ENCODE assay signal across 25 cellular contexts in genomic region chr9:119333507-119334229, GRCh38. TPM values are rescaled to one million over a fixed set of nuclear protein-coding genes. Genes with fewer than 3 reads are reported as not detected.
"Had no signal": no experiment of that assay in that cellular context is flagged by ENCODE, and none has a peak within 500 bp of the region (broad histone marks: within the 10 kb centered on the region; RNA-seq: fewer than 3 reads in every experiment).

No MANE protein-coding gene starts in this region.

- H3K9me3 ChIP-seq: gastrocnemius medialis had no signal

- H3K27ac ChIP-seq: esophagus muscularis mucosa, gastrocnemius medialis, sigmoid colon, upper lobe of left lung had no signal

- H3K4me3 Mint-ChIP-seq: activated CD4-positive, alpha-beta memory T cell treated with anti-CD3 and anti-CD28 coated beads for 36 hours; activated naive CD8-positive, alpha-beta T cell treated with anti-CD3 and anti-CD28 coated beads, Interleukin-2, amount 50 U/mL, for 24 hours; effector memory CD8-positive, alpha-beta T cell; naive thymus-derived CD8-positive, alpha-beta T cell had no signal

- H3K4me1 ChIP-seq: esophagus muscularis mucosa, gastrocnemius medialis, sigmoid colon, upper lobe of left lung had no signal

- H3K4me3 ChIP-seq: esophagus muscularis mucosa, gastrocnemius medialis, sigmoid colon, smooth muscle cell, upper lobe of left lung had no signal

- FAIRE-seq: colon had no signal

- H3K27me3 ChIP-seq: esophagus muscularis mucosa, gastrocnemius medialis, sigmoid colon, upper lobe of left lung had no signal

- H3K4me1 Mint-ChIP-seq: activated naive CD8-positive, alpha-beta T cell treated with anti-CD3 and anti-CD28 coated beads, Interleukin-2, amount 50 U/mL, for 24 hours; naive thymus-derived CD8-positive, alpha-beta T cell had no signal

- ATAC-seq: activated naive CD8-positive, alpha-beta T cell treated with anti-CD3 and anti-CD28 coated beads, Interleukin-2, amount 50 U/mL, for 24 hours; effector memory CD8-positive, alpha-beta T cell; gastrocnemius medialis; left cardiac atrium; naive thymus-derived CD8-positive, alpha-beta T cell had no signal

- H3K36me3 ChIP-seq: esophagus muscularis mucosa, gastrocnemius medialis, sigmoid colon, upper lobe of left lung had no signal

- DNase-seq: activated CD4-positive, alpha-beta memory T cell treated with anti-CD3 and anti-CD28 coated beads for 36 hours; activated CD4-positive, alpha-beta T cell treated with anti-CD3 and anti-CD28 coated beads for 4 hours; activated CD4-positive, CD25-positive, alpha-beta regulatory T cell; activated gamma-delta T cell; activated naive CD4-positive, alpha-beta T cell treated with anti-CD3 and anti-CD28 coated beads, Interleukin-2, amount 50 U/mL, for 16 hours; activated naive CD8-positive, alpha-beta T cell treated with anti-CD3 and anti-CD28 coated beads, Interleukin-2, amount 50 U/mL, for 24 hours; central memory CD4-positive, alpha-beta T cell; effector memory CD8-positive, alpha-beta T cell; gastrocnemius medialis; hippocampal formation; islet precursor cell; left cardiac atrium; mesenchymal stem cell; naive thymus-derived CD8-positive, alpha-beta T cell; retina; sigmoid colon; stimulated activated CD4-positive, alpha-beta T cell treated with anti-CD3 and anti-CD28 coated beads, Interleukin-4, amount 100 ng/mL, for 1 hour; stimulated activated naive CD4-positive, alpha-beta T cell; T-helper 9 cell; upper lobe of left lung had no signal

- H3K27ac Mint-ChIP-seq: activated CD4-positive, alpha-beta memory T cell treated with anti-CD3 and anti-CD28 coated beads for 36 hours; activated naive CD8-positive, alpha-beta T cell treated with anti-CD3 and anti-CD28 coated beads, Interleukin-2, amount 50 U/mL, for 24 hours; effector memory CD8-positive, alpha-beta T cell; naive thymus-derived CD8-positive, alpha-beta T cell; progenitor cell of endocrine pancreas had no signal

- H3K4me2 ChIP-seq: smooth muscle cell had no signal

- H3K27me3 Mint-ChIP-seq: activated CD4-positive, alpha-beta memory T cell treated with anti-CD3 and anti-CD28 coated beads for 36 hours; activated naive CD8-positive, alpha-beta T cell treated with anti-CD3 and anti-CD28 coated beads, Interleukin-2, amount 50 U/mL, for 24 hours; effector memory CD8-positive, alpha-beta T cell had no signal

- H3K36me3 Mint-ChIP-seq: activated CD4-positive, alpha-beta memory T cell treated with anti-CD3 and anti-CD28 coated beads for 36 hours; naive thymus-derived CD8-positive, alpha-beta T cell had no signal

RNA-seq across cellular contexts. Expression of gene BRINP1, which starts 35.6 kb away (rescaled TPM):
- total RNA-seq: activated CD4-positive, alpha-beta memory T cell treated with anti-CD3 and anti-CD28 coated beads for 36 hours; esophagus muscularis mucosa; naive thymus-derived CD8-positive, alpha-beta T cell; T-helper 1 cell treated with Interleukin-12 subunit alpha and Interleukin-12 subunit beta and Interleukin-4 antibody, amounts not matched to agents 30 ng/mL and 1 ng/mL, for 36 hours had no signal
- polyA plus RNA-seq: naive thymus-derived CD8-positive, alpha-beta T cell had no signal
